Comparison of ENCODE assay signal across 22 cellular contexts in the genomic region with DNA sequence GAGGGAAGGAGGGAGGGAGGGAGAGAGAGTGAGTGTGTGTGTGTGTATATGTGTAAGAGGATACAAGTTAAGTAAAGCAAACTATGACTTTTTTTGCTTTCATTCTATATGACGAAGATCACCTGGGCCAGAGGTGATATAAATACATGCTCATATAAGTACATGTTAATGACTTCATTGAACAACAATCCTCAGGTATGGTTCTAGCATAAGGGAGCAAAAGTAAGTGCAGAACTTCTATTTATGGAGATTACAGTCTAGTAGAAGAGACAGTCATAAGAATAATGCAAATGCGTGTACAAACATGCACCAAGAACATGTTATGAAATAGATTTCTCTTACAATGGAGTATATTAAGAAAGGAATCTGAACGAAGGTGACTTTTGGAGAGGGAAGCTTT.
"Had no signal": no experiment of that assay in that cellular context is flagged by ENCODE, and none has a peak within 500 bp of the region (broad histone marks: within the 10 kb centered on the region; RNA-seq: fewer than 3 reads in every experiment).

No MANE protein-coding gene starts in this region.

- H3K36me3 ChIP-seq: MG63, SJCRH30 had no signal

- H3K4me1 ChIP-seq: SJCRH30 had no signal

- DNase-seq: KBM-7, MG63, NCI-H1092, NCI-H1105 treated with DMSO at 0.1 percent for 48 hours, NCI-H1417 treated with DMSO at 0.1 percent for 48 hours, NCI-H146, NCI-H1694 treated with DMSO at 0.1 percent for 48 hours, NCI-H1930, NCI-H2081, NCI-H2107, NCI-H226, NCI-H446, NCI-H510A, NCI-H524 treated with DMSO at 0.1 percent for 48 hours, NCI-H69, NCI-H774, RPMI8226, SHP77 treated with DMSO at 0.1 percent for 48 hours, SJCRH30 had no signal

- H3K4me3 ChIP-seq: MG63, SJCRH30 had no signal

- ATAC-seq: Right ventricle myocardium inferior had no signal

- H3K9me3 ChIP-seq: MG63, SJCRH30 had no signal

- H3K27ac ChIP-seq: HL-60, SJCRH30 had no signal

- H3K27me3 ChIP-seq: MG63, SJCRH30 had no signal

- FAIRE-seq: RCC 7860 had no signal
